Comparison of ENCODE assay signal across 12 cellular contexts in genomic region chr7:138625849-138626230, GRCh38.
DNase-seq lines count a peak whose midpoint lies in the region; ATAC-seq lines count a peak whose summit lies in the region.
"Had no signal": no experiment of that assay in that cellular context is flagged by ENCODE, and none has a peak within 500 bp of the region (broad histone marks: within the 10 kb centered on the region; RNA-seq: fewer than 3 reads in every experiment).

No MANE protein-coding gene starts in this region.

- H3K4me1 Mint-ChIP-seq in activated T-cell treated with anti-CD3 and anti-CD28 coated beads, Interleukin-2, amount 50 U/mL, for 72 hours (ENCODE audit: low read depth) = peaks cover 46% of the 10 kb centered on the region
- peaks cover 34 to 46% (median 38%) of the 10 kb centered on the region in 3 donors for H3K4me1 Mint-ChIP-seq in T-cell
- peaks cover 46% of the 10 kb centered on the region for H3K4me1 Mint-ChIP-seq in stimulated activated naive CD8-positive, alpha-beta T cell treated with anti-CD3 and anti-CD28 coated beads, Interleukin-15, amount 100 ng/mL, for 72 hours

- POLR2A ChIA-PET in T-cell (lab: Charles Lee) = no interaction called here

- peak overlapping the region; percentile 27 to 67 for H3K4me3 Mint-ChIP-seq in activated T-cell treated with anti-CD3 and anti-CD28 coated beads, Interleukin-2, amount 50 U/mL, for 72 hours
- peak overlapping the region in 1 of 3 donors; percentile 65 for H3K4me3 Mint-ChIP-seq in T-cell
- peak overlapping the region; percentile 48 to 63 for H3K4me3 Mint-ChIP-seq in stimulated activated naive CD8-positive, alpha-beta T cell treated with anti-CD3 and anti-CD28 coated beads, Interleukin-15, amount 100 ng/mL, for 72 hours
- H3K4me3 Mint-ChIP-seq: T-helper 1 cell treated with Interleukin-12 subunit alpha and Interleukin-12 subunit beta and Interleukin-4 antibody, amounts not matched to agents 30 μg/mL and 1 μg/mL, for 36 hours had no signal

- intact Hi-C loops in right cardiac atrium (cut with DNase I) = no loop called here

- no peaks in the 10 kb centered on the region for H3K27me3 Mint-ChIP-seq in activated T-cell treated with anti-CD3 and anti-CD28 coated beads, Interleukin-2, amount 50 U/mL, for 72 hours (ENCODE audit: low read depth)
- H3K27me3 Mint-ChIP-seq in T-cell = no peaks in the 10 kb centered on the region
- no peaks in the 10 kb centered on the region for H3K27me3 Mint-ChIP-seq in stimulated activated naive CD8-positive, alpha-beta T cell treated with anti-CD3 and anti-CD28 coated beads, Interleukin-15, amount 100 ng/mL, for 72 hours

- no peak overlapping the region for H3K27ac ChIP-seq in right cardiac atrium (ENCODE audit: low read length)
- H3K27ac ChIP-seq: heart left ventricle had no signal

- peak; percentile 23 to 31 for ATAC-seq in activated T-cell treated with anti-CD3 and anti-CD28 coated beads, Interleukin-2, amount 50 U/mL, for 72 hours (replicated peaks in 1 of 2)
- ATAC-seq in T-cell (replicated peaks in 1 of 4) = peak; percentile 73 to 85 (median 76)
- ATAC-seq in stimulated activated naive CD8-positive, alpha-beta T cell treated with anti-CD3 and anti-CD28 coated beads, Interleukin-15, amount 100 ng/mL, for 72 hours = peak; percentile 73
- ATAC-seq in right cardiac atrium = no peak
- ATAC-seq in HG03571 (IDR thresholded peaks at IDR 0.05; ENCODE audit: unreplicated experiment) = no peak
- ATAC-seq: heart left ventricle had no signal

- no peaks in the 10 kb centered on the region for H3K9me3 Mint-ChIP-seq in activated T-cell treated with anti-CD3 and anti-CD28 coated beads, Interleukin-2, amount 50 U/mL, for 72 hours
- H3K9me3 Mint-ChIP-seq in T-cell = no peaks in the 10 kb centered on the region
- no peaks in the 10 kb centered on the region for H3K9me3 Mint-ChIP-seq in stimulated activated naive CD8-positive, alpha-beta T cell treated with anti-CD3 and anti-CD28 coated beads, Interleukin-15, amount 100 ng/mL, for 72 hours

- CTCF ChIA-PET in T-cell (lab: Charles Lee) = interaction anchor here in 1 of 2 donors (0.5 to 0.9 kb wide), 2 partner anchors 16 to 1751 kb away, joined by 3 read pairs; no protein-coding TSS in a partner anchor

- DNase-seq in activated T-cell treated with anti-CD3 and anti-CD28 coated beads, Interleukin-2, amount 50 U/mL, for 72 hours = no peak
- DNase-seq in activated T-cell treated with anti-CD3 and anti-CD28 coated beads, Interleukin-2, amount 50 U/mL, for 1 hour = no peak
- DNase-seq in NCI-H146 treated with DMSO at 0.1 percent for 48 hours (lab: John Stamatoyannopoulos, UW; ENCODE audit: unreplicated experiment) = peak; percentile 81
- DNase-seq in T-cell = peak in 23 of 34 experiments; percentile 3 to 39 (median 11)
- DNase-seq in stimulated activated naive CD8-positive, alpha-beta T cell treated with anti-CD3 and anti-CD28 coated beads, Interleukin-15, amount 100 ng/mL, for 72 hours = peak; percentile 13 to 21
- DNase-seq in right cardiac atrium = no peak
- DNase-seq in NCI-H1105 (lab: John Stamatoyannopoulos, UW) = no peak
- DNase-seq: heart left ventricle; NCI-H1436; stimulated activated naive CD4-positive, alpha-beta T cell treated with Interleukin-2 at 50 U/mL for 16 hours had no signal

- no peak overlapping the region for H3K4me3 ChIP-seq in right cardiac atrium (ENCODE audit: low read length)
- H3K4me3 ChIP-seq: heart left ventricle had no signal

- no peaks in the 10 kb centered on the region for H3K36me3 Mint-ChIP-seq in activated T-cell treated with anti-CD3 and anti-CD28 coated beads, Interleukin-2, amount 50 U/mL, for 72 hours (ENCODE audit: insufficient read depth in 2 of 2)
- H3K36me3 Mint-ChIP-seq in T-cell = no peaks in the 10 kb centered on the region

- H3K27me3 ChIP-seq in right cardiac atrium (ENCODE audit: control insufficient read depth, insufficient read depth) = no peaks in the 10 kb centered on the region
- H3K27me3 ChIP-seq: heart left ventricle had no signal

- WGBS in right cardiac atrium = 46% methylated on average over 5 of the region's 5 CpGs

- H3K27ac Mint-ChIP-seq in activated T-cell treated with anti-CD3 and anti-CD28 coated beads, Interleukin-2, amount 50 U/mL, for 72 hours = no peak overlapping the region
- H3K27ac Mint-ChIP-seq in T-cell = peak overlapping the region; percentile 25 to 82
- peak overlapping the region; percentile 78 to 88 for H3K27ac Mint-ChIP-seq in stimulated activated naive CD8-positive, alpha-beta T cell treated with anti-CD3 and anti-CD28 coated beads, Interleukin-15, amount 100 ng/mL, for 72 hours
- H3K27ac Mint-ChIP-seq: T-helper 1 cell treated with Interleukin-12 subunit alpha and Interleukin-12 subunit beta and Interleukin-4 antibody, amounts not matched to agents 30 μg/mL and 1 μg/mL, for 36 hours had no signal

- no peaks in the 10 kb centered on the region for H3K4me1 ChIP-seq in right cardiac atrium (ENCODE audit: control insufficient read depth, insufficient read depth, low read length)

- no peaks in the 10 kb centered on the region for H3K9me3 ChIP-seq in right cardiac atrium (ENCODE audit: control insufficient read depth, low read length)
- H3K9me3 ChIP-seq: heart left ventricle had no signal

Comparison
In these comparisons a context has a peak if more than half of its experiments do, and no peak if none do; other contexts are left out.
1. ATAC-seq: peak in activated T-cell treated with anti-CD3 and anti-CD28 coated beads, Interleukin-2, amount 50 U/mL, for 72 hours (2 of 2), T-cell (4 of 4) and stimulated activated naive CD8-positive, alpha-beta T cell treated with anti-CD3 and anti-CD28 coated beads, Interleukin-15, amount 100 ng/mL, for 72 hours (single experiment); none in right cardiac atrium (0 of 2) and HG03571 (single experiment).
2. DNase-seq: peak in NCI-H146 treated with DMSO at 0.1 percent for 48 hours (single experiment), T-cell (23 of 34) and stimulated activated naive CD8-positive, alpha-beta T cell treated with anti-CD3 and anti-CD28 coated beads, Interleukin-15, amount 100 ng/mL, for 72 hours (2 of 2); none in activated T-cell treated with anti-CD3 and anti-CD28 coated beads, Interleukin-2, amount 50 U/mL, for 72 hours (0 of 2), activated T-cell treated with anti-CD3 and anti-CD28 coated beads, Interleukin-2, amount 50 U/mL, for 1 hour (single experiment), right cardiac atrium (0 of 3) and NCI-H1105 (single experiment).